In the genomic region with DNA sequence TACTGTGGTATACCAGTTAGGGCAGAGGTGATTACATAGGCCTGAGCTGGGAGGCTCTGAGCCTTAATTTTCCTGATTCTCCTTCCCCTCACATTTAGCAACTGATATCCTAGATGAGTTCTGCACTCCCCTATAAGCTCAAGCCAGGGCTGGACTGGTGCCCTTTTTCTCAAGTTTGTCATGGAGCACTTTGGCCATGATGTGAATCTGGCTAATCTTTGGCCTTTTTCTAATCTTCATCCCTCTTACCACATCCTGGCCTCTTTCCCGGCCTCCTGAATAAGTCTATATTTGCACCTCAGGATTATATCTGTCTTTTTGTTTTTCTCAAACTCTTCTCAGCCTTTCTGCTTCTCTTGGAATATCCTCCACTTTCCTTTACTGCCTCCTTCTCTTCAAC, we compare ENCODE assay signal across 23 cellular contexts. TPM values are rescaled to one million over a fixed set of nuclear protein-coding genes. Genes with fewer than 3 reads are reported as not detected.
A peak's percentile ranks its signal among the peaks of the same experiment; 100 is the strongest.
DNase-seq lines count a peak whose midpoint lies in the region; ATAC-seq and TF ChIP-seq lines count a peak whose summit lies in the region.
"Had no signal": no experiment of that assay in that cellular context is flagged by ENCODE, and none has a peak within 500 bp of the region (broad histone marks: within the 10 kb centered on the region; RNA-seq: fewer than 3 reads in every experiment).

No MANE protein-coding gene starts in this region.

- ATAC-seq in Right ventricle myocardium inferior (peak; percentile 13), right cardiac atrium (peak in 1 of 2 donors; percentile 43), left ventricle myocardium superior (no peak), HG03280 (IDR thresholded peaks at IDR 0.05; ENCODE audit: unreplicated experiment) (no peak)
- ATAC-seq: GM12878 had no signal

- no peaks in the 10 kb centered on the region for H3K27me3 ChIP-seq in right cardiac atrium (ENCODE audit: control insufficient read depth, insufficient read depth)
- H3K27me3 ChIP-seq: BE2C had no signal

- H3K9me3 ChIP-seq in right cardiac atrium (ENCODE audit: control insufficient read depth, low read length): no peaks in the 10 kb centered on the region
- H3K9me3 ChIP-seq: BE2C, BLaER1 had no signal

- H3K4me3 ChIP-seq in right cardiac atrium (ENCODE audit: low read length) (no peak overlapping the region), fibroblast of the aortic adventitia (ENCODE audit: low read depth, low read length) (no peak overlapping the region)
- H3K4me3 ChIP-seq: BLaER1, GM12878 had no signal

- TF ChIP-seq CTCF in fibroblast of the aortic adventitia (IDR thresholded peaks at IDR 0.05; ENCODE audit: insufficient read depth, low read length): no peak

- WGBS in right cardiac atrium: 54% methylated on average over 1 of the region's 1 CpG

- DNase-seq in Right ventricle myocardium inferior (ENCODE audit: missing footprints) (no peak), cardiac septum (ENCODE audit: low spot score) (no peak), right cardiac atrium (peak in 2 of 3 donors; percentile 56 to 62), left ventricle myocardium superior (no peak), fibroblast of the aortic adventitia (ENCODE audit: low read depth) (peak; percentile 60)
- DNase-seq: 8988T; ACHN; BE2C; C1 segment of cervical spinal cord; CD4-positive, alpha-beta memory T cell; CD4-positive, CD25-positive, alpha-beta regulatory T cell; CD8-positive, alpha-beta memory T cell; COR-L47; DMS 273 treated with DMSO at 0.1 percent for 48 hours; DMS153; DMS53; DMS79; DND-41; EL; GDM1 had no signal

- intact Hi-C loops in Right ventricle myocardium inferior (cut with DNase I): no loop called here
- intact Hi-C loops in cardiac septum (cut with DNase I): no loop called here
- intact Hi-C loops in right cardiac atrium (cut with DNase I): no loop called here
- intact Hi-C loops in left ventricle myocardium superior (cut with micrococcal nuclease): no loop called here

- H3K27ac ChIP-seq in right cardiac atrium (ENCODE audit: low read length): no peak overlapping the region
- H3K27ac ChIP-seq: BLaER1 had no signal

- no peaks in the 10 kb centered on the region for H3K4me1 ChIP-seq in right cardiac atrium (ENCODE audit: control insufficient read depth, insufficient read depth, low read length)
- H3K4me1 ChIP-seq: BE2C had no signal

RNA-seq across cellular contexts. Expression of a gene that starts 10.9 kb away (rescaled TPM):
- total RNA-seq in Right ventricle myocardium inferior (12.4 TPM), cardiac septum (17.7 TPM), right cardiac atrium (10 to 100 TPM; 15.4 to 20.4 (median 17.2) TPM), left ventricle myocardium superior (16.5 TPM), fibroblast of the aortic adventitia (ENCODE audit: low replicate concordance) (18.0 and 18.2 TPM in 2 replicates)
- 13.1 TPM for polyA plus RNA-seq in right cardiac atrium

Comparison
In these comparisons a context has a peak if more than half of its experiments do, and no peak if none do; other contexts are left out.
1. DNase-seq: peak in right cardiac atrium (2 of 3) and fibroblast of the aortic adventitia (single experiment); none in Right ventricle myocardium inferior (single experiment), cardiac septum (single experiment) and left ventricle myocardium superior (single experiment).